8 cellular contexts compared by ENCODE assay signal in the genomic region with DNA sequence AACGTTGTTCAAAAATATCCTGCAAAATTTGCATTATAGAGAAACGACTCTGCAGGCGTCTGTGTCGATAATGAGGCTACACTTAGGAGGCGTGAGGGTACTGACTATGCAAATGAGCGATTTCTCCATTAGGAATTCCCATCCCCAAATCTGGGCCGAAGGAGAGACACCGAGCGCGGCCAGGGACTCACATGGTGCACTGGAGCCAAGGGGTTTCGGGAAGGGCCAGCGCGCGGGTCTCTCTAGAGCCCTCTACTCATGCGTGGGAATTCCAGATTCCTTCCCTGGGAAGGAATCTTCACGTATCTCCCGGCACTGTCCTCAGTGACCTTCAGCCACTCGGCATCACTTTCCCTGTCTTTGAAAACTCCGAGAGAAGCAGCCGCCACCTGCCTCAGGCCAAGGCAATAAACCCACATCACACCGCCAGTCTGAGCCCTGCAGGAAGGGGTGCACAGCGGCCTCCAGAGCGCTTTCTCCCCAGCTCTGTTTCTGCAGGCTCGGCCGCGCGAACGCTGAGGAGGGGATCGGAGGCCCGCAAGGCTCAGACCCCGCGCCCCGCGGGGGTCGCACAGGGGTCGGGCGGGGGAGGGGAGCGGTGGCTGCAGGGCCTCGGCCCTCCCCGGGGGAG. TPM values are rescaled to one million over a fixed set of nuclear protein-coding genes. Genes with fewer than 3 reads are reported as not detected.
DNase-seq lines count a peak whose midpoint lies in the region; ATAC-seq, FAIRE-seq and TF ChIP-seq lines count a peak whose summit lies in the region.

No MANE protein-coding gene starts in this region.

- no peak for FAIRE-seq in pancreas (lab: Jason Lieb, UNC)

- H3K27ac Mint-ChIP-seq in CD8-positive, alpha-beta memory T cell: peak overlapping the region in 6 of 8 donors; percentile 63 to 93 (median 84)

- H3K9me3 Mint-ChIP-seq in CD8-positive, alpha-beta memory T cell: no peaks in the 10 kb centered on the region

- H3K27ac ChIP-seq in CD8-positive, alpha-beta memory T cell (ENCODE audit: low read depth, low read length): no peak overlapping the region
- peak overlapping the region; percentile 88 to 99 (median 97) for H3K27ac ChIP-seq in pancreas

- POLR2A ChIA-PET in CD8-positive, alpha-beta memory T cell (lab: Charles Lee): interaction anchor here (0.6 to 2.3 kb wide), 5 partner anchors 45 to 181 kb away, joined by 3 to 12 read pairs (median 7); partner anchors contain the start of genes RPS6 and RRAGA

- DNase-seq in CD8-positive, alpha-beta memory T cell: peak in 4 of 5 donors; percentile 55 to 80 (median 64)
- DNase-seq in NCI-H526 (lab: John Stamatoyannopoulos, UW) (peak; percentile 81 to 91), activated T-helper 1 cell treated with Interleukin-2 at 50 U/mL for 16 hours (ENCODE audit: low read depth) (peak; percentile 54), germinal center (ENCODE audit: low spot score) (peak; percentile 75), pancreas (peak in 3 of 6 donors; percentile 73 to 82 (median 79)), GM20000 (ENCODE audit: low spot score) (no peak)

- TF ChIP-seq CTCF in pancreas (IDR thresholded peaks at IDR 0.05) (no peak), GM20000 (IDR thresholded peaks at IDR 0.05; ENCODE audit: extremely low read depth, missing control alignments) (no peak)

- peaks cover 13 to 19% (median 15%) of the 10 kb centered on the region in 3 donors for H3K4me1 Mint-ChIP-seq in CD8-positive, alpha-beta memory T cell

- peaks cover 16% of the 10 kb centered on the region for H3K4me1 ChIP-seq in CD8-positive, alpha-beta memory T cell (ENCODE audit: insufficient read depth, low read length)
- peaks cover 4 to 20% (median 16%) of the 10 kb centered on the region in 3 donors for H3K4me1 ChIP-seq in pancreas

- peak overlapping the region in 2 of 7 donors; percentile 87 to 91 for H3K4me3 Mint-ChIP-seq in CD8-positive, alpha-beta memory T cell

- peak overlapping the region; percentile 17 for H3K4me3 ChIP-seq in CD8-positive, alpha-beta memory T cell (ENCODE audit: low read length)
- peak overlapping the region; percentile 93 to 97 (median 96) for H3K4me3 ChIP-seq in pancreas

- H3K27me3 ChIP-seq in CD8-positive, alpha-beta memory T cell (ENCODE audit: insufficient read depth, low read length, poor library complexity, severe bottlenecking): no peaks in the 10 kb centered on the region
- no peaks in the 10 kb centered on the region for H3K27me3 ChIP-seq in pancreas

- ATAC-seq in GM19328 (IDR thresholded peaks at IDR 0.05; ENCODE audit: unreplicated experiment): peak; percentile 57
- peak; percentile 50 for ATAC-seq in HG03378 (IDR thresholded peaks at IDR 0.05; ENCODE audit: unreplicated experiment)
- ATAC-seq in pancreas: peak; percentile 58 to 71 (median 63)

- H3K27me3 Mint-ChIP-seq in CD8-positive, alpha-beta memory T cell: no peaks in the 10 kb centered on the region

- H3K9me3 ChIP-seq in CD8-positive, alpha-beta memory T cell (ENCODE audit: low read length): no peaks in the 10 kb centered on the region
- H3K9me3 ChIP-seq in pancreas: no peaks in the 10 kb centered on the region

- 1% methylated on average over 36 to 39 of the region's 40 CpGs for WGBS in pancreas, 2 donors

- CTCF ChIA-PET in CD8-positive, alpha-beta memory T cell (lab: Charles Lee): interaction anchor here (0.7 to 1.1 kb wide), 2 partner anchors 28 to 44 kb away, joined by 3 read pairs; no protein-coding TSS in a partner anchor

- no peaks in the 10 kb centered on the region for H3K36me3 ChIP-seq in CD8-positive, alpha-beta memory T cell (ENCODE audit: insufficient read depth, low read length)
- no peaks in the 10 kb centered on the region for H3K36me3 ChIP-seq in pancreas

- intact Hi-C loops in pancreas (cut with DNase I): no loop called here

- peaks cover 0 to 5% (median 0%) of the 10 kb centered on the region in 3 donors for H3K36me3 Mint-ChIP-seq in CD8-positive, alpha-beta memory T cell

RNA-seq across cellular contexts. Expression of gene DENND4C, which starts 0.7 kb away (rescaled TPM):
- 10 to 100 TPM; 19.8 to 20.0 TPM for total RNA-seq in CD8-positive, alpha-beta memory T cell
- 46.6 TPM for polyA plus RNA-seq in CD8-positive, alpha-beta memory T cell
- total RNA-seq in pancreas: 10 to 100 TPM; 12.1 to 36.2 (median 19.8) TPM
- polyA plus RNA-seq in pancreas: 1 to 10 TPM; 4.6 to 9.0 TPM
